26 cellular contexts compared by ENCODE assay signal in genomic region chr6:165684333-165684732, GRCh38. TPM values are rescaled to one million over a fixed set of nuclear protein-coding genes. Genes with fewer than 3 reads are reported as not detected.
"Had no signal": no experiment of that assay in that cellular context is flagged by ENCODE, and none has a peak within 500 bp of the region (broad histone marks: within the 10 kb centered on the region; RNA-seq: fewer than 3 reads in every experiment).

No MANE protein-coding gene starts in this region.

- H3K36me3 ChIP-seq: adrenal gland, cardiac muscle cell, colonic mucosa, gastroesophageal sphincter, spleen, tibial nerve, WERI-Rb-1 had no signal

- H3K4me1 ChIP-seq: adrenal gland, colonic mucosa, gastroesophageal sphincter, spleen, tibial nerve had no signal

- ATAC-seq: activated CD4-positive, CD25-positive, alpha-beta regulatory T cell treated with anti-CD3 and anti-CD28 coated beads, Interleukin-2, amount 50 U/mL, for 24 hours; gastroesophageal sphincter; left cardiac atrium; left ventricle myocardium superior; mucosa of descending colon; natural killer cell treated with Interleukin-12 subunit alpha and Interleukin-12 subunit beta and Interleukin-15 and Interleukin-18, amount 100 ng/mL, for 72 hours; right cardiac atrium had no signal

- H3K4me3 ChIP-seq: adrenal gland, cardiac muscle cell, colonic mucosa, dorsolateral prefrontal cortex, gastroesophageal sphincter, hepatocyte, mucosa of descending colon, spleen, tibial nerve had no signal

- H3K27me3 ChIP-seq: adrenal gland, cardiac muscle cell, colonic mucosa had no signal

- H3K27ac ChIP-seq: adrenal gland, cardiac muscle cell, colonic mucosa, dorsolateral prefrontal cortex, gastroesophageal sphincter, hepatocyte, spleen, tibial nerve, WERI-Rb-1 had no signal

- DNase-seq: activated CD4-positive, alpha-beta T cell treated with anti-CD3 and anti-CD28 coated beads for 48 hours; activated CD4-positive, alpha-beta T cell treated with anti-CD3 and anti-CD28 coated beads, Interleukin-2, amount 50 U/mL, for 48 hours; activated CD8-positive, alpha-beta memory T cell treated with anti-CD3 and anti-CD28 coated beads for 24 hours; activated effector memory CD4-positive, alpha-beta T cell treated with anti-CD3 and anti-CD28 coated beads, Interleukin-2, amount 50 U/mL, for 16 hours; activated naive CD4-positive, alpha-beta T cell treated with anti-CD3 and anti-CD28 coated beads for 36 hours; activated naive CD8-positive, alpha-beta T cell treated with anti-CD3 and anti-CD28 coated beads for 36 hours; adrenal gland; aorta; cerebellar nuclear complex; colonic mucosa; dorsolateral prefrontal cortex; effector memory CD4-positive, alpha-beta T cell; left cardiac atrium; left ventricle myocardium superior; mucosa of descending colon; right cardiac atrium; spleen; stimulated activated naive CD4-positive, alpha-beta T cell treated with Interleukin-2 at 50 U/mL for 16 hours; WERI-Rb-1 had no signal

- H3K9me3 ChIP-seq: adrenal gland, colonic mucosa, gastroesophageal sphincter, mucosa of descending colon, spleen, tibial nerve had no signal

RNA-seq across cellular contexts. Expression of gene PDE10A, which starts 21.3 kb away (rescaled TPM):
- total RNA-seq: activated naive CD4-positive, alpha-beta T cell treated with anti-CD3 and anti-CD28 coated beads for 36 hours; activated naive CD8-positive, alpha-beta T cell treated with anti-CD3 and anti-CD28 coated beads for 36 hours; activated T-helper 1 cell treated with anti-CD3 and anti-CD28 coated beads, Interleukin-12 subunit alpha, Interleukin-12 subunit beta, Interleukin-2, Interleukin-4 antibody, amounts not matched to agents 30 ng/mL and 10 ng/mL and 1 ng/mL, durations not matched to agents 14 hours and 24 hours and 36 hours; natural killer cell treated with Interleukin-12 subunit alpha and Interleukin-12 subunit beta and Interleukin-15 and Interleukin-18, amount 100 ng/mL, for 72 hours had no signal
